ENCODE assay signal across 1 cellular context in the genomic region with DNA sequence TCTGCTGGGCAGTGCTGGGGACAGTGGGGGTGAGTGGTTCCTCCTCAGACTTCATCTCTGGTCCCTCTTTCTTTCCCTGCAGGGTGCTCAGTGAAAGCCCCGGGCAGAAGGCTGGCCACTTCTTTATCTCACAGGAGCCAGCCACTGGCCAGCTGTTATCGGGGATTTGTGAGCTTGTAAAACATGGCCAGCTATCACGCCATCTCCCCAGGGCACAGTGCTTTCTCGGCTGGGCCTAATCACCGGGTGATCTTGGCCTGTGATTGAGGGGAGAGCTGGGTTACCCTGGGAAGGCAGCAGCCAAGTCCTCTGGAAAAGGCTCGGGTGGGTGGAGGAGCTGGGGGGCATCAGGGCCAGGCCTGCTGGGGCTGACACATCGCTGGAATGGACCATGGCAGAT.
TF ChIP-seq lines count a peak whose summit lies in the region.

No MANE protein-coding gene starts in this region.

TF ChIP-seq in K562, 482 proteins besides CTCF, POLR2A, EP300 and RAD21 (continued from another document):
- TF ChIP-seq CBFA2T3 (IDR thresholded peaks at IDR 0.05), result peak; percentile 39
TF ChIP-seq in K562: peak in this region for 2.
